In the genomic region with DNA sequence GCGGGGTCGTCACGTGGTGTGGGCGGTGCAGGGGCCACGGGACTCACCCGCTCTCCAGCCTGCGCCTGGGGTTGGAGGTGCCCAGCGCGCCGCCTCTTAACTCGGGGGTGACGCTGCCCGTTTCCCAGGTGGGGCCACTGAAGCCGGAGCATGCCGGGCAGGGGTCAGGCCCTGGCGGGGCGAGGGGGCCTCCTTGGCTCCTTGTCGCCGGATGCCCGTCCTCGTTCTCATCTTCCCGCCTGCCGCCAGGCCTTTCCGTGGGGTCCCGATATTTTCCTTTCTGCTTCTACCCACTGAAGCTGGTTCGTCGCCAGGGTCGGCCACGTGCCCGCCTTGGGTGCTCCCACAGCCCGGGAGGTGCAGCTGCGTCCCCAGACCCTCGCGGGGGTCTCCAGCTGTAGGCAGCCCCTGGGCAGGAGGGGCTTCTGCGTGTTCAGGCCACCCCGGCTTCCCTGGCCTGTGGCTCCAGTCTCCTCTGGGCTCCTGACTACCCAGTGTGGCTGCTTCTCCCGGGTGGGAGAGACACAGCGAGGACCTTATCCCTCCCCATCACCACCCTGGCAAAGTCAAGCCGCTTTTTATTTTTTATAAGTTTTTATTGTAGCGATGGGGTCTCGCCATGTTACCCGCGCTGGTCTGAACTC, we compare ENCODE assay signal across 8 cellular contexts. TPM values are rescaled to one million over a fixed set of nuclear protein-coding genes. Genes with fewer than 3 reads are reported as not detected.
A peak's percentile ranks its signal among the peaks of the same experiment; 100 is the strongest.
DNase-seq lines count a peak whose midpoint lies in the region; ATAC-seq and TF ChIP-seq lines count a peak whose summit lies in the region.

No MANE protein-coding gene starts in this region.

- peaks cover 43 to 60% (median 47%) of the 10 kb centered on the region in 3 donors for H3K4me1 Mint-ChIP-seq in naive B cell

- H3K27ac ChIP-seq in KMS-11 (peak overlapping the region; percentile 94), cingulate gyrus (ENCODE audit: low read depth, low read length) (peak overlapping the region; percentile 99)

- no peak for ATAC-seq in naive B cell (ENCODE audit: low read depth in 2 of 2)
- no peak for ATAC-seq in GM21360 (IDR thresholded peaks at IDR 0.05; ENCODE audit: unreplicated experiment)
- no peak for ATAC-seq in HG03135 (IDR thresholded peaks at IDR 0.05; ENCODE audit: unreplicated experiment)
- no peak for ATAC-seq in HG03342 (IDR thresholded peaks at IDR 0.05; ENCODE audit: unreplicated experiment)

- no peaks in the 10 kb centered on the region for H3K9me3 Mint-ChIP-seq in naive B cell

- H3K4me2 ChIP-seq in KMS-11 = peak overlapping the region; percentile 100

- peak overlapping the region; percentile 86 for H3K9ac ChIP-seq in KMS-11

- DNase-seq in AG09309 (ENCODE audit: low read depth) (no peak), naive B cell (no peak), NCI-H1436 treated with DMSO at 0.1 percent for 48 hours (lab: John Stamatoyannopoulos, UW) (no peak)

- H3K4me1 ChIP-seq in KMS-11 (ENCODE audit: low read depth, poor library complexity, severe bottlenecking) = peaks cover 13% of the 10 kb centered on the region

- H3K4me3 ChIP-seq in AG09309 (ENCODE audit: control insufficient read depth, low read depth, low read length) (peak overlapping the region; percentile 65), KMS-11 (IDR thresholded peaks at IDR 0.05; ENCODE audit: insufficient read depth, low read depth, low read length) (no peak overlapping the region)

- H3K27me3 ChIP-seq in KMS-11 (ENCODE audit: insufficient read depth, low read depth) = no peaks in the 10 kb centered on the region

- peaks cover 25% of the 10 kb centered on the region; the same call in 1 of the 2 replicates for H3K36me3 ChIP-seq in KMS-11 (ENCODE audit: insufficient read depth)

- no peak overlapping the region for H2AFZ ChIP-seq in KMS-11 (ENCODE audit: low read depth)

- H3K36me3 Mint-ChIP-seq in naive B cell = peaks cover 0 to 5% of the 10 kb centered on the region in 2 donors

- H3K27me3 Mint-ChIP-seq in naive B cell = no peaks in the 10 kb centered on the region

- H3K79me2 ChIP-seq in KMS-11 (ENCODE audit: insufficient read depth, low read depth) = peaks cover 33% of the 10 kb centered on the region; the same call in 1 of the 2 replicates

- no peaks in the 10 kb centered on the region for H4K20me1 ChIP-seq in KMS-11 (ENCODE audit: insufficient read depth)

- H3K27ac Mint-ChIP-seq in naive B cell = peak overlapping the region; percentile 93 to 99 (median 96)

- TF ChIP-seq CTCF in AG09309 (IDR thresholded peaks at IDR 0.05; ENCODE audit: control insufficient read depth, insufficient read depth, low read depth, low read length, missing control alignments) = no peak
- TF ChIP-seq CTCF in KMS-11 (conservative IDR thresholded peaks at IDR 0.05; ENCODE audit: low read depth, low read length) = no peak

- H3K4me3 Mint-ChIP-seq in naive B cell = peak overlapping the region; percentile 79 to 91 (median 86)

RNA-seq across cellular contexts. Expression of a gene that starts 0.8 kb away (rescaled TPM):
- polyA plus RNA-seq in naive B cell (ENCODE audit: low read depth in 6 of 6) = 10 to 100 TPM; 48.9 to 80.0 (median 64.7) TPM

RNA-seq across cellular contexts. Expression of a gene that starts 7.0 kb away (rescaled TPM):
- 100 to 1,000 TPM; 253 to 449 (median 334) TPM for polyA plus RNA-seq in naive B cell (ENCODE audit: low read depth in 6 of 6)

RNA-seq across cellular contexts. Expression of a gene that starts 9.6 kb away (rescaled TPM):
- polyA plus RNA-seq in naive B cell (ENCODE audit: low read depth in 6 of 6) = not detected

RNA-seq across cellular contexts. Expression of a gene that starts 27.7 kb away (rescaled TPM):
- 1 to 10 TPM in 5 of 6 donors, under 1 TPM in 1; 0.78 to 5.5 (median 2.7) TPM for polyA plus RNA-seq in naive B cell (ENCODE audit: low read depth in 6 of 6)

RNA-seq across cellular contexts. Expression of a gene that starts 34.5 kb away (rescaled TPM):
- 100 to 1,000 TPM; 132 to 222 (median 199) TPM for polyA plus RNA-seq in naive B cell (ENCODE audit: low read depth in 6 of 6)
